In the genomic region with DNA sequence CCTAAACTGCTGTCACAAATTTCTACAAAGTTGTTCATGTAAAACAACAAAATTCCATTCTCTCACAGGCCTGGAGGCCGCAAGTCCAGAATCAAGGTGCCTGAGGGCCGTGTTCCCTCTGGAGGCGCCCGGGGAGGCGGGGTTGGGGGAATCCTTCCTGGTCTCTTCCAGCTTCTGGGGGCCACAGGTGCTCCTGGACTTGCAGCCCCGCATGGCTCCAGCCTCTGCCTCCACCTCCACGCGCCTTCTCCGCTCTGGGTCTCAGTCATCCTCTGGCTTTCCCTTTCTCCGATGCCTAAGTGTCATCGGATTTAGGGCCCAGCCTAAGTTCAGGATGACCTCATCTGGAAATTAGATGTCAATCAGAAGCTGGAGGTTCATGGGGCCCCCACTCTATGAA, we compare ENCODE assay signal across 16 cellular contexts. TPM values are rescaled to one million over a fixed set of nuclear protein-coding genes. Genes with fewer than 3 reads are reported as not detected.
DNase-seq lines count a peak whose midpoint lies in the region; ATAC-seq and TF ChIP-seq lines count a peak whose summit lies in the region.
"Had no signal": no experiment of that assay in that cellular context is flagged by ENCODE, and none has a peak within 500 bp of the region (broad histone marks: within the 10 kb centered on the region; RNA-seq: fewer than 3 reads in every experiment).

No MANE protein-coding gene starts in this region.

- no peaks in the 10 kb centered on the region for H3K9me3 Mint-ChIP-seq in activated T-helper 17 cell treated with anti-CD3 and anti-CD28 coated beads, Interleukin-2, amount 50 U/mL, for 72 hours
- H3K9me3 Mint-ChIP-seq in CD4-positive, alpha-beta T cell, result no peaks in the 10 kb centered on the region
- H3K9me3 Mint-ChIP-seq: T-cell had no signal

- H3K4me1 ChIP-seq in BLaER1, result peaks cover 48% of the 10 kb centered on the region
- H3K4me1 ChIP-seq in spleen, result peaks cover 13 to 43% (median 22%) of the 10 kb centered on the region in 6 donors
- H3K4me1 ChIP-seq in Peyer's patch, result peaks cover 8 to 29% (median 14%) of the 10 kb centered on the region in 4 donors

- H3K27ac ChIP-seq in BLaER1, result no peak overlapping the region
- no peak overlapping the region for H3K27ac ChIP-seq in spleen
- H3K27ac ChIP-seq in CD4-positive, alpha-beta T cell (ENCODE audit: low read depth, low read length), result no peak overlapping the region
- H3K27ac ChIP-seq in Peyer's patch, result no peak overlapping the region

- H3K4me1 Mint-ChIP-seq in activated T-helper 17 cell treated with anti-CD3 and anti-CD28 coated beads, Interleukin-2, amount 50 U/mL, for 72 hours, result peaks cover 5% of the 10 kb centered on the region
- H3K4me1 Mint-ChIP-seq in CD4-positive, alpha-beta T cell (ENCODE audit: low read depth), result peaks cover 15% of the 10 kb centered on the region

- H3K27me3 ChIP-seq in BLaER1, result peaks cover 43% of the 10 kb centered on the region
- H3K27me3 ChIP-seq in spleen (replicated peaks in 1 of 7), result peaks cover 0 to 69% (median 8%) of the 10 kb centered on the region in 7 donors
- H3K27me3 ChIP-seq in CD4-positive, alpha-beta T cell (ENCODE audit: control insufficient read depth, insufficient read depth, low read length), result peaks cover 43% of the 10 kb centered on the region
- H3K27me3 ChIP-seq in Peyer's patch, result no peaks in the 10 kb centered on the region

- peak overlapping the region; percentile 83 for H3K4me2 ChIP-seq in BLaER1

- H3K9me3 ChIP-seq in BLaER1, result no peaks in the 10 kb centered on the region
- H3K9me3 ChIP-seq in spleen, result no peaks in the 10 kb centered on the region
- no peaks in the 10 kb centered on the region for H3K9me3 ChIP-seq in CD4-positive, alpha-beta T cell (ENCODE audit: control insufficient read depth, low read length)
- H3K9me3 ChIP-seq in Peyer's patch, result no peaks in the 10 kb centered on the region

- H4K20me1 ChIP-seq in BLaER1, result peaks cover 36% of the 10 kb centered on the region

- POLR2A ChIA-PET in CD4-positive, alpha-beta T cell (lab: Charles Lee), result no interaction called here

- ATAC-seq in activated T-helper 17 cell treated with anti-CD3 and anti-CD28 coated beads, Interleukin-2, amount 50 U/mL, for 72 hours (replicated peaks), result no peak
- ATAC-seq in CD4-positive, alpha-beta T cell (ENCODE audit: poor library complexity), result no peak
- no peak for ATAC-seq in HG03196 (IDR thresholded peaks at IDR 0.05; ENCODE audit: unreplicated experiment)
- ATAC-seq: K562 had no signal

- no peaks in the 10 kb centered on the region for H3K36me3 Mint-ChIP-seq in activated T-helper 17 cell treated with anti-CD3 and anti-CD28 coated beads, Interleukin-2, amount 50 U/mL, for 72 hours (ENCODE audit: low read depth)
- H3K36me3 Mint-ChIP-seq in CD4-positive, alpha-beta T cell (ENCODE audit: low read depth), result no peaks in the 10 kb centered on the region
- H3K36me3 Mint-ChIP-seq: T-cell had no signal

- H3K27ac Mint-ChIP-seq in activated T-helper 17 cell treated with anti-CD3 and anti-CD28 coated beads, Interleukin-2, amount 50 U/mL, for 72 hours, result no peak overlapping the region
- H3K27ac Mint-ChIP-seq in CD4-positive, alpha-beta T cell, result no peak overlapping the region
- H3K27ac Mint-ChIP-seq: T-cell had no signal

- H3K36me3 ChIP-seq in BLaER1, result no peaks in the 10 kb centered on the region
- no peaks in the 10 kb centered on the region for H3K36me3 ChIP-seq in spleen
- no peaks in the 10 kb centered on the region for H3K36me3 ChIP-seq in Peyer's patch

- intact Hi-C loops in spleen (cut with DNase I; ENCODE audit: low total_unique reads), result no loop called here
- intact Hi-C loops in CD4-positive, alpha-beta T cell (cut with DNase I, micrococcal nuclease), result no loop called here

- H3K4me3 ChIP-seq in BLaER1 (no peak overlapping the region), NB4 (ENCODE audit: low read depth, low read length) (no peak overlapping the region), spleen (no peak overlapping the region), Peyer's patch (no peak overlapping the region)
- H3K4me3 ChIP-seq: K562 had no signal

- TF ChIP-seq POLR2A in NB4 (IDR thresholded peaks at IDR 0.05; ENCODE audit: extremely low read depth, insufficient read length) (no peak), spleen (IDR thresholded peaks at IDR 0.05) (no peak), Peyer's patch (IDR thresholded peaks at IDR 0.05) (no peak)

- H3K4me3 Mint-ChIP-seq in activated T-helper 17 cell treated with anti-CD3 and anti-CD28 coated beads, Interleukin-2, amount 50 U/mL, for 72 hours, result peak overlapping the region; percentile 81
- no peak overlapping the region for H3K4me3 Mint-ChIP-seq in CD4-positive, alpha-beta T cell

- TF ChIP-seq CTCF in NB4 (IDR thresholded peaks at IDR 0.05; ENCODE audit: low read depth, low read length) (no peak), spleen (IDR thresholded peaks at IDR 0.05 in 8 of 11, conservative IDR thresholded peaks at IDR 0.05 in 3 of 11) (no peak), Peyer's patch (IDR thresholded peaks at IDR 0.05) (no peak)
- TF ChIP-seq CTCF in CD4-positive, alpha-beta T cell (IDR thresholded peaks at IDR 0.05), result no peak

- no peak overlapping the region for H3K9ac ChIP-seq in BLaER1

- DNase-seq in NB4 (ENCODE audit: low read depth) (peak; percentile 0), spleen (peak; percentile 52), OCI-M1 (lab: John Stamatoyannopoulos, UW) (no peak), Peyer's patch (no peak)
- no peak for DNase-seq in CD4-positive, alpha-beta T cell
- DNase-seq: AML-193, NCI-H1092 treated with DMSO at 0.1 percent for 48 hours, NCI-H2029 treated with DMSO at 0.1 percent for 48 hours, NCI-H345, NCI-H524 treated with DMSO at 0.1 percent for 48 hours, NCI-H82, T-cell had no signal

- peaks cover 28% of the 10 kb centered on the region for H3K27me3 Mint-ChIP-seq in activated T-helper 17 cell treated with anti-CD3 and anti-CD28 coated beads, Interleukin-2, amount 50 U/mL, for 72 hours
- H3K27me3 Mint-ChIP-seq in CD4-positive, alpha-beta T cell, result peaks cover 50% of the 10 kb centered on the region

- WGBS in spleen, 5 donors, result 90 to 97% (median 94%) methylated on average over 11 of the region's 11 CpGs

- CTCF ChIA-PET in CD4-positive, alpha-beta T cell (lab: Charles Lee), result no interaction called here

RNA-seq across cellular contexts. Expression of a gene that starts 28.6 kb away (rescaled TPM):
- total RNA-seq in activated T-helper 17 cell treated with anti-CD3 and anti-CD28 coated beads, Interleukin-2, amount 50 U/mL, for 72 hours, result under 1 TPM in 1 of 2 donors, not detected in 1; 0.26 TPM
- 10 to 100 TPM in 6 of 7 donors, 1 to 10 TPM in 1; 8.7 to 20.3 (median 14.9) TPM for total RNA-seq in spleen
- 10 to 100 TPM in 1 of 3 donors, 1 to 10 TPM in 2; 1.7 to 10.2 (median 2.0) TPM for polyA plus RNA-seq in spleen
- total RNA-seq in CD4-positive, alpha-beta T cell, result under 1 TPM; 0.20 to 0.41 TPM
- total RNA-seq in Peyer's patch, result 10 to 100 TPM; 11.6 to 43.0 (median 23.9) TPM

Comparison
In these comparisons a context has a peak if more than half of its experiments do, and no peak if none do; other contexts are left out.
1. DNase-seq: peak in NB4 (single experiment) and spleen (single experiment); none in CD4-positive, alpha-beta T cell (0 of 10), OCI-M1 (single experiment) and Peyer's patch (0 of 3).
2. RNA of a gene that starts 28.6 kb away (total RNA-seq): 11.6 to 43.0 TPM in Peyer's patch and 8.7 to 20.3 TPM in spleen; 0.20 to 0.41 TPM in CD4-positive, alpha-beta T cell and 0.26 TPM in activated T-helper 17 cell treated with anti-CD3 and anti-CD28 coated beads, Interleukin-2, amount 50 U/mL, for 72 hours; every median in the first group is over 4 times any median in the second.